ENCODE assay signal across 3 cellular contexts in the genomic region with DNA sequence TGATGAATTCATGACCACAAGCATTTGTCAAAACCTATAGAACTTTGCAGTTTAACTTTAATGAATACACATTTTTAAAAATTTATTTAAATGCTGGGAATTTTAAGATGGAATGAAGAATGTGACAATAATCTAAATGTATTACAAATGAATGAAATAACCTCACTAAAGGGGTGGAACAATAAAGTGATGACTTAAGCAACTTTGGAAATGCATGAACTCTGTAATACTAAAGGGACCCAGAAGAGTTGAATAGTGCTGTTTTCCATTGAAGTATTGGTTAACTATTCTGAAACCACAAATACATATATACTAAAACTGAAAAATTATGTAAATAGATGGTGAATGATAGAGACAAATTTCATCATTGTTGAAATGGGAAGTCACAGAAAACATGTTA.
TF ChIP-seq lines count a peak whose summit lies in the region.

No MANE protein-coding gene starts in this region.

TF ChIP-seq in HepG2, 621 proteins besides CTCF, POLR2A, EP300 and RAD21:
- TF ChIP-seq, protein P1, sequence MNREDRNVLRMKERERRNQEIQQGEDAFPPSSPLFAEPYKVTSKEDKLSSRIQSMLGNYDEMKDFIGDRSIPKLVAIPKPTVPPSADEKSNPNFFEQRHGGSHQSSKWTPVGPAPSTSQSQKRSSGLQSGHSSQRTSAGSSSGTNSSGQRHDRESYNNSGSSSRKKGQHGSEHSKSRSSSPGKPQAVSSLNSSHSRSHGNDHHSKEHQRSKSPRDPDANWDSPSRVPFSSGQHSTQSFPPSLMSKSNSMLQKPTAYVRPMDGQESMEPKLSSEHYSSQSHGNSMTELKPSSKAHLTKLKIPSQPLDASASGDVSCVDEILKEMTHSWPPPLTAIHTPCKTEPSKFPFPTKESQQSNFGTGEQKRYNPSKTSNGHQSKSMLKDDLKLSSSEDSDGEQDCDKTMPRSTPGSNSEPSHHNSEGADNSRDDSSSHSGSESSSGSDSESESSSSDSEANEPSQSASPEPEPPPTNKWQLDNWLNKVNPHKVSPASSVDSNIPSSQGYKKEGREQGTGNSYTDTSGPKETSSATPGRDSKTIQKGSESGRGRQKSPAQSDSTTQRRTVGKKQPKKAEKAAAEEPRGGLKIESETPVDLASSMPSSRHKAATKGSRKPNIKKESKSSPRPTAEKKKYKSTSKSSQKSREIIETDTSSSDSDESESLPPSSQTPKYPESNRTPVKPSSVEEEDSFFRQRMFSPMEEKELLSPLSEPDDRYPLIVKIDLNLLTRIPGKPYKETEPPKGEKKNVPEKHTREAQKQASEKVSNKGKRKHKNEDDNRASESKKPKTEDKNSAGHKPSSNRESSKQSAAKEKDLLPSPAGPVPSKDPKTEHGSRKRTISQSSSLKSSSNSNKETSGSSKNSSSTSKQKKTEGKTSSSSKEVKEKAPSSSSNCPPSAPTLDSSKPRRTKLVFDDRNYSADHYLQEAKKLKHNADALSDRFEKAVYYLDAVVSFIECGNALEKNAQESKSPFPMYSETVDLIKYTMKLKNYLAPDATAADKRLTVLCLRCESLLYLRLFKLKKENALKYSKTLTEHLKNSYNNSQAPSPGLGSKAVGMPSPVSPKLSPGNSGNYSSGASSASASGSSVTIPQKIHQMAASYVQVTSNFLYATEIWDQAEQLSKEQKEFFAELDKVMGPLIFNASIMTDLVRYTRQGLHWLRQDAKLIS (CRISPR knock-in tag; IDR thresholded peaks at IDR 0.05), result no peak
- peak; percentile 21 to 74; a peak in 3 of 4 replicates for TF ChIP-seq MAFK (conservative IDR thresholded peaks at IDR 0.05 in 1 of 2, IDR thresholded peaks at IDR 0.05 in 1 of 2; ENCODE audit: low read length in 2 of 2)
TF ChIP-seq in HepG2: peak in this region for 1.

TF ChIP-seq in IMR-90, 13 proteins besides CTCF, POLR2A, EP300 and RAD21:
- peak; percentile 61 for TF ChIP-seq MAFK (IDR thresholded peaks at IDR 0.05; ENCODE audit: low read depth, low read length)
- no peak for TF ChIP-seq RFX5 (IDR thresholded peaks at IDR 0.05; ENCODE audit: low read depth, low read length)

TF ChIP-seq in K562, 482 proteins besides CTCF, POLR2A, EP300 and RAD21:
- TF ChIP-seq MAFF (IDR thresholded peaks at IDR 0.05; ENCODE audit: low read length) (peak; percentile 9; the same call in 1 of the 2 replicates), MAFK (IDR thresholded peaks at IDR 0.05; ENCODE audit: low read length) (peak; percentile 32; the same call in 1 of the 2 replicates), ZNF316 (IDR thresholded peaks at IDR 0.05) (peak; percentile 52; the same call in 1 of the 2 replicates)
- TF ChIP-seq, protein P2, sequence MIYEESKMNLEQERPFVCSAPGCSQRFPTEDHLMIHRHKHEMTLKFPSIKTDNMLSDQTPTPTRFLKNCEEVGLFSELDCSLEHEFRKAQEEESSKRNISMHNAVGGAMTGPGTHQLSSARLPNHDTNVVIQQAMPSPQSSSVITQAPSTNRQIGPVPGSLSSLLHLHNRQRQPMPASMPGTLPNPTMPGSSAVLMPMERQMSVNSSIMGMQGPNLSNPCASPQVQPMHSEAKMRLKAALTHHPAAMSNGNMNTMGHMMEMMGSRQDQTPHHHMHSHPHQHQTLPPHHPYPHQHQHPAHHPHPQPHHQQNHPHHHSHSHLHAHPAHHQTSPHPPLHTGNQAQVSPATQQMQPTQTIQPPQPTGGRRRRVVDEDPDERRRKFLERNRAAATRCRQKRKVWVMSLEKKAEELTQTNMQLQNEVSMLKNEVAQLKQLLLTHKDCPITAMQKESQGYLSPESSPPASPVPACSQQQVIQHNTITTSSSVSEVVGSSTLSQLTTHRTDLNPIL (CRISPR knock-in tag; IDR thresholded peaks at IDR 0.05), result no peak
